26 cellular contexts compared by ENCODE assay signal in genomic region chr1:156885314-156885713, GRCh38. TPM values are rescaled to one million over a fixed set of nuclear protein-coding genes. Genes with fewer than 3 reads are reported as not detected.
DNase-seq lines count a peak whose midpoint lies in the region; FAIRE-seq and TF ChIP-seq lines count a peak whose summit lies in the region.
"Had no signal": no experiment of that assay in that cellular context is flagged by ENCODE, and none has a peak within 500 bp of the region (broad histone marks: within the 10 kb centered on the region; RNA-seq: fewer than 3 reads in every experiment).

No MANE protein-coding gene starts in this region.

- H4K5ac ChIP-seq in H1 (ENCODE audit: insufficient read length, low read depth, low read length) = no peak overlapping the region

- no peak overlapping the region for H3K9ac ChIP-seq in H1 (replicated peaks in 1 of 4; ENCODE audit: extremely low read depth in 1 of 4, low read depth in 3 of 4, low read length in 3 of 4)

- FAIRE-seq in H1 (lab: Jason Lieb, UNC) (no peak), GM12892 (lab: Jason Lieb, UNC) (no peak)
- FAIRE-seq: A549, GM18507 had no signal

- TF ChIP-seq CTCF in BJ (IDR thresholded peaks at IDR 0.05; ENCODE audit: insufficient read depth, low read depth, low read length) (0 out of 2 replicates have a peak, but pooled peaks have one; percentile 5), HFFc6 (IDR thresholded peaks at IDR 0.05) (no peak), H1 (IDR thresholded peaks at IDR 0.05; ENCODE audit: control extremely low read depth in 1 of 3, insufficient read depth in 1 of 3, low read depth in 1 of 3, low read length in 3 of 3) (no peak)

- peaks cover 43% of the 10 kb centered on the region for H3K27me3 Mint-ChIP-seq in HFFc6 (ENCODE audit: insufficient read depth)
- peaks cover 38% of the 10 kb centered on the region for H3K27me3 Mint-ChIP-seq in activated CD4-positive, alpha-beta memory T cell treated with anti-CD3 and anti-CD28 coated beads, Interleukin-2, amount 10 ng/mL, durations not matched to agents 7 days and 5 days

- no peak for TF ChIP-seq EP300 in H1 (IDR thresholded peaks at IDR 0.05; ENCODE audit: borderline replicate concordance in 1 of 2, low read depth in 2 of 2, low read length in 2 of 2)

- H3K4ac ChIP-seq in H1 (replicated peaks; ENCODE audit: insufficient read length, low read depth, low read length) = no peak overlapping the region

- no peak overlapping the region for H2BK120ac ChIP-seq in H1 (replicated peaks; ENCODE audit: low read depth, low read length)

- DNase-seq in BJ (ENCODE audit: low read depth) = no peak
- peak; percentile 19 for DNase-seq in HFFc6
- DNase-seq in H1 (ENCODE audit: low read depth in 1 of 2, low spot score in 2 of 2) = no peak
- DNase-seq in myocyte (ENCODE audit: low read depth) = peak; percentile 31
- DNase-seq in activated CD4-positive, alpha-beta memory T cell treated with anti-CD3 and anti-CD28 coated beads, Interleukin-2, amount 10 ng/mL, durations not matched to agents 7 days and 5 days = no peak
- no peak for DNase-seq in Kasumi-1 (lab: John Stamatoyannopoulos, UW)
- no peak for DNase-seq in GM12892 (ENCODE audit: insufficient read length)
- no peak for DNase-seq in EL
- DNase-seq: BE2C; CD4-positive, alpha-beta T cell; COR-L47; DMS79 treated with DMSO at 0.1 percent for 48 hours; KG1; NCI-H1092 treated with DMSO at 0.1 percent for 48 hours; NCI-H1436 treated with DMSO at 0.1 percent for 48 hours; NCI-H2029; NCI-H2227 treated with DMSO at 0.1 percent for 48 hours; NCI-H510A; NCI-H748 treated with DMSO at 0.1 percent for 48 hours had no signal

- H3K4me1 Mint-ChIP-seq in HFFc6 (ENCODE audit: low read depth) = no peaks in the 10 kb centered on the region
- H3K4me1 Mint-ChIP-seq in activated CD4-positive, alpha-beta memory T cell treated with anti-CD3 and anti-CD28 coated beads, Interleukin-2, amount 10 ng/mL, durations not matched to agents 7 days and 5 days = peaks cover 2% of the 10 kb centered on the region

- no peaks in the 10 kb centered on the region for H3K79me1 ChIP-seq in H1 (ENCODE audit: low read depth, low read length)

- H2BK15ac ChIP-seq in H1 (ENCODE audit: low read length) = 0 out of 2 replicates have a peak overlapping the region, but pooled peaks have one; percentile 46

- H3K27ac ChIP-seq in H1 (ENCODE audit: low read depth, low read length) = no peak overlapping the region
- H3K27ac ChIP-seq: A549, HL-60, SJSA1 had no signal

- 0 out of 2 replicates have a peak overlapping the region, but pooled peaks have one; percentile 63 for H2BK12ac ChIP-seq in H1 (ENCODE audit: low read depth, low read length)

- POLR2A ChIA-PET in BJ (lab: Charles Lee) = no interaction called here
- POLR2A ChIA-PET in H1 (lab: Charles Lee; ENCODE audit: partially characterized antibody) = interaction anchor here (0.8 to 1.9 kb wide), 7 partner anchors 9 to 208 kb away, joined by 3 to 8 read pairs (median 3); partner anchors contain the start of genes NES and NTRK1
- POLR2A ChIA-PET in activated CD4-positive, alpha-beta memory T cell treated with anti-CD3 and anti-CD28 coated beads, Interleukin-2, amount 10 ng/mL, durations not matched to agents 7 days and 5 days (lab: Charles Lee) = no interaction called here

- 47% methylated on average over 1 of the region's 1 CpG; no CpG with 5 or more reads in 1 of the 2 experiments for WGBS in H1 (ENCODE audit: extremely low coverage in 1 of 2, insufficient coverage in 1 of 2, insufficient read length in 1 of 2, insufficient replicate concordance in 2 of 2, low coverage in 1 of 2, low lambda C conversion rate in 2 of 2, missing lambda C conversion rate in 1 of 2), 2 experiments

- H3K9me3 Mint-ChIP-seq in HFFc6 = no peaks in the 10 kb centered on the region
- no peaks in the 10 kb centered on the region for H3K9me3 Mint-ChIP-seq in activated CD4-positive, alpha-beta memory T cell treated with anti-CD3 and anti-CD28 coated beads, Interleukin-2, amount 10 ng/mL, durations not matched to agents 7 days and 5 days
- H3K9me3 Mint-ChIP-seq: CD4-positive, alpha-beta T cell had no signal

- no peak overlapping the region for H3K27ac Mint-ChIP-seq in HFFc6
- H3K27ac Mint-ChIP-seq in activated CD4-positive, alpha-beta memory T cell treated with anti-CD3 and anti-CD28 coated beads, Interleukin-2, amount 10 ng/mL, durations not matched to agents 7 days and 5 days = no peak overlapping the region
- H3K27ac Mint-ChIP-seq: CD4-positive, alpha-beta T cell had no signal

- H3K23ac ChIP-seq in H1 (ENCODE audit: insufficient read length) = no peak overlapping the region

- no peaks in the 10 kb centered on the region for H3K79me2 ChIP-seq in H1 (ENCODE audit: control insufficient read depth in 1 of 2, insufficient read depth in 2 of 2, low read length in 2 of 2)

- H3K56ac ChIP-seq in H1 (replicated peaks; ENCODE audit: insufficient read length, low read depth, low read length) = no peak overlapping the region

- H2AFZ ChIP-seq in H1 (ENCODE audit: low read length) = no peak overlapping the region

- no peak for TF ChIP-seq RAD21 in H1 (IDR thresholded peaks at IDR 0.05 in 1 of 2, conservative IDR thresholded peaks at IDR 0.05 in 1 of 2; ENCODE audit: low read depth in 2 of 2, low read length in 2 of 2)

- H3K4me3 ChIP-seq in BJ (ENCODE audit: low read depth, low read length) (no peak overlapping the region), H1 (ENCODE audit: extremely low read depth in 1 of 4, insufficient read depth in 2 of 4, low read depth in 3 of 4, low read length in 4 of 4) (no peak overlapping the region)
- H3K4me3 ChIP-seq: A549, SJSA1 had no signal

- no peak overlapping the region for H3K4me3 Mint-ChIP-seq in HFFc6
- no peak overlapping the region for H3K4me3 Mint-ChIP-seq in activated CD4-positive, alpha-beta memory T cell treated with anti-CD3 and anti-CD28 coated beads, Interleukin-2, amount 10 ng/mL, durations not matched to agents 7 days and 5 days
- H3K4me3 Mint-ChIP-seq: CD4-positive, alpha-beta T cell had no signal

- H2AK5ac ChIP-seq in H1 (ENCODE audit: low read depth, low read length) = no peak overlapping the region

- TF ChIP-seq POLR2A in H1 (IDR thresholded peaks at IDR 0.05; ENCODE audit: control extremely low read depth in 1 of 2, low read depth in 2 of 2, low read length in 2 of 2) (no peak), GM12892 (IDR thresholded peaks at IDR 0.05; ENCODE audit: low read depth, low read length) (no peak)

- H4K8ac ChIP-seq in H1 (ENCODE audit: extremely low read depth, insufficient read depth, low read length) = no peak overlapping the region

- H3K36me3 Mint-ChIP-seq in HFFc6 (ENCODE audit: low read depth) = no peaks in the 10 kb centered on the region
- H3K36me3 Mint-ChIP-seq in activated CD4-positive, alpha-beta memory T cell treated with anti-CD3 and anti-CD28 coated beads, Interleukin-2, amount 10 ng/mL, durations not matched to agents 7 days and 5 days (ENCODE audit: low read depth) = no peaks in the 10 kb centered on the region

- H3K4me1 ChIP-seq in H1 (replicated peaks in 1 of 4; ENCODE audit: control insufficient read depth in 3 of 4, insufficient read depth in 4 of 4, low read length in 3 of 4) = peaks cover 8 to 39% (median 16%) of the 10 kb centered on the region in 4 experiments
- H3K4me1 ChIP-seq: A549, SJSA1 had no signal

- H4K20me1 ChIP-seq in H1 (replicated peaks in 1 of 2; ENCODE audit: control insufficient read depth in 1 of 2, insufficient read depth in 2 of 2, low read length in 2 of 2) = no peaks in the 10 kb centered on the region

- H2BK5ac ChIP-seq in H1 (ENCODE audit: low read depth, low read length) = no peak overlapping the region

- H3K23me2 ChIP-seq in H1 (ENCODE audit: low read depth, low read length) = 0 out of 2 replicates have a peak, but pooled peaks cover 2% of the 10 kb centered on the region

- no peak overlapping the region for H4K91ac ChIP-seq in H1 (replicated peaks; ENCODE audit: insufficient read length, low read length)

- H2BK20ac ChIP-seq in H1 (ENCODE audit: low read length) = peak overlapping the region; percentile 8; the same call in 1 of the 2 replicates

- H3K27me3 ChIP-seq in BJ (ENCODE audit: control insufficient read depth, insufficient read depth, low read length) (peaks cover 34% of the 10 kb centered on the region), H1 (replicated peaks in 1 of 4; ENCODE audit: control insufficient read depth in 3 of 4, extremely low read depth in 1 of 4, insufficient read depth in 3 of 4, low read length in 3 of 4) (peaks cover 0 to 26% (median 24%) of the 10 kb centered on the region in 4 experiments; a peak in 6 of 7 replicates)
- H3K27me3 ChIP-seq: BE2C had no signal

- no peak overlapping the region for H3K14ac ChIP-seq in H1 (ENCODE audit: insufficient read length)

- no peaks in the 10 kb centered on the region for H3K36me3 ChIP-seq in BJ (ENCODE audit: control insufficient read depth, insufficient read depth, low read length)
- no peaks in the 10 kb centered on the region for H3K36me3 ChIP-seq in H1 (ENCODE audit: control insufficient read depth in 2 of 4, insufficient read depth in 4 of 4, low read length in 3 of 4)
- H3K36me3 ChIP-seq: BE2C, SJSA1 had no signal

- H3K9me3 ChIP-seq in H1 (ENCODE audit: insufficient read depth in 2 of 2, low read depth in 1 of 2, low read length in 1 of 2) = no peaks in the 10 kb centered on the region
- H3K9me3 ChIP-seq: A549, BE2C, SJSA1 had no signal

- CTCF ChIA-PET in BJ (lab: Yijun Ruan, JAX) = interaction anchor here (0.7 to 10.8 kb wide), 9 partner anchors 25 to 261 kb away, joined by 3 to 160 read pairs (median 14); partner anchors contain the start of genes ISG20L2, LRRC71, METTL25B and NES
- CTCF ChIA-PET in H1 (lab: Charles Lee; ENCODE audit: partially characterized antibody) = interaction anchor here (0.9 to 31.4 kb wide), 14 partner anchors 9 to 226 kb away, joined by 3 to 719 read pairs (median 5); partner anchors contain the start of genes INSRR, LRRC71 and NTRK1
- CTCF ChIA-PET in activated CD4-positive, alpha-beta memory T cell treated with anti-CD3 and anti-CD28 coated beads, Interleukin-2, amount 10 ng/mL, durations not matched to agents 7 days and 5 days (lab: Charles Lee) = interaction anchor here (1.7 kb wide), 1 partner anchor 159 kb away, joined by 5 read pairs; no protein-coding TSS in a partner anchor

- peak overlapping the region; percentile 3 to 40; a peak in 2 of 4 replicates for H3K4me2 ChIP-seq in H1 (ENCODE audit: insufficient read depth in 1 of 2, low read depth in 2 of 2, low read length in 2 of 2)
- H3K4me2 ChIP-seq: A549 had no signal

- no peak overlapping the region; the same call in 1 of the 2 replicates for H3K18ac ChIP-seq in H1 (ENCODE audit: extremely low read depth, low read length)

RNA-seq across cellular contexts. Expression of gene PEAR1, which starts 8.2 kb away (rescaled TPM):
- polyA plus RNA-seq in BJ (2011; rRNA removed) (25.0 and 50.4 TPM in 2 replicates), H1 (2011; rRNA removed) (0.63 and 0.77 TPM in 2 replicates)
- polyA minus RNA-seq in BJ (2011; rRNA and poly(A)+ RNA removed) = 15.8 and 21.9 TPM in 2 replicates
- 10 to 100 TPM in 4 of 6 experiments, 1 to 10 TPM in 2; 3.2 to 23.6 (median 20.2) TPM for total RNA-seq in HFFc6 (2021; fragmentation: NEBNext Ultra II Directional; extraction: Animal tissue kit (Norgen Biotek cat#: 25700))
- total RNA-seq in H1 (2021; fragmentation: NEBNext Ultra II Directional; extraction: Animal tissue kit (Norgen Biotek cat#: 25700)) = 0.71 and 0.82 TPM in 2 replicates
- 0.44 TPM for polyA plus RNA-seq in H1 (2011; cell fraction: cytosol; rRNA removed)
- polyA plus RNA-seq in H1 (2011; cell fraction: nucleus; rRNA removed) = 3.3 TPM
- polyA plus RNA-seq in H1 (2012, experiment 1 of 2) = 0.26 to 0.88 TPM (median 0.65 TPM) in 4 replicates
- polyA plus RNA-seq in H1 (2012, experiment 2 of 2) = 0.39 TPM
- 0.53 TPM for polyA plus RNA-seq in H1 (2013, experiment 1 of 2)
- 0.42 TPM for polyA plus RNA-seq in H1 (2013, experiment 2 of 2)
- polyA minus RNA-seq in H1 (2011; rRNA and poly(A)+ RNA removed) = 0.13 and 0.22 TPM in 2 replicates
- 0.37 TPM for polyA minus RNA-seq in H1 (2011; cell fraction: cytosol; rRNA and poly(A)+ RNA removed)
- polyA minus RNA-seq in H1 (2011; cell fraction: nucleus; rRNA and poly(A)+ RNA removed) = 1.5 TPM
- total RNA-seq in myocyte = 0.05 TPM in 1 of 2 replicates, not detected in the other
- 0.14 TPM for polyA plus RNA-seq in myocyte (2012)
- total RNA-seq in activated CD4-positive, alpha-beta memory T cell treated with anti-CD3 and anti-CD28 coated beads, Interleukin-2, amount 10 ng/mL, durations not matched to agents 7 days and 5 days = under 1 TPM in 1 of 2 experiments, not detected in 1; 0.05 TPM
- not detected for polyA plus RNA-seq in GM12892 (2012; ENCODE audit: missing spikeins)
- total RNA-seq: H4 had no signal

RNA-seq across cellular contexts. Expression of gene NTRK1, which starts 24.6 kb away (rescaled TPM):
- polyA plus RNA-seq in BJ (2011; rRNA removed) (0.02 TPM in 1 of 2 replicates, not detected in the other), H1 (2011; rRNA removed) (0.12 and 0.13 TPM in 2 replicates)
- polyA minus RNA-seq in BJ (2011; rRNA and poly(A)+ RNA removed) = not detected in 2 replicates
- total RNA-seq in HFFc6 (2021; fragmentation: NEBNext Ultra II Directional; extraction: Animal tissue kit (Norgen Biotek cat#: 25700)) = under 1 TPM in 1 of 6 experiments, not detected in 5; 0.10 TPM
- 0.24 and 0.27 TPM in 2 replicates for total RNA-seq in H1 (2021; fragmentation: NEBNext Ultra II Directional; extraction: Animal tissue kit (Norgen Biotek cat#: 25700))
- polyA plus RNA-seq in H1 (2011; cell fraction: cytosol; rRNA removed) = 0.06 TPM
- 0.74 TPM for polyA plus RNA-seq in H1 (2011; cell fraction: nucleus; rRNA removed)
- polyA plus RNA-seq in H1 (2012, experiment 1 of 2) = 0.05 to 0.15 TPM (median 0.13 TPM) in 3 of 4 replicates, not detected in the other
- polyA plus RNA-seq in H1 (2012, experiment 2 of 2) = 0.05 TPM
- 0.18 TPM for polyA plus RNA-seq in H1 (2013, experiment 1 of 2)
- polyA plus RNA-seq in H1 (2013, experiment 2 of 2) = 0.06 TPM
- polyA minus RNA-seq in H1 (2011; rRNA and poly(A)+ RNA removed) = 0.12 and 0.13 TPM in 2 replicates
- polyA minus RNA-seq in H1 (2011; cell fraction: cytosol; rRNA and poly(A)+ RNA removed) = not detected
- polyA minus RNA-seq in H1 (2011; cell fraction: nucleus; rRNA and poly(A)+ RNA removed) = not detected
- 0.10 and 2.5 TPM in 2 replicates for total RNA-seq in myocyte
- 0.48 TPM for polyA plus RNA-seq in myocyte (2012)
- 1 to 10 TPM; 1.6 to 1.8 TPM for total RNA-seq in activated CD4-positive, alpha-beta memory T cell treated with anti-CD3 and anti-CD28 coated beads, Interleukin-2, amount 10 ng/mL, durations not matched to agents 7 days and 5 days
- polyA plus RNA-seq in GM12892 (2012; ENCODE audit: missing spikeins) = not detected
- total RNA-seq: HT-29, SJSA1 had no signal

RNA-seq across cellular contexts. Expression of gene INSRR, which starts 26.4 kb away (rescaled TPM):
- polyA plus RNA-seq in BJ (2011; rRNA removed) (not detected in 2 replicates), H1 (2011; rRNA removed) (0.02 TPM in 2 replicates)
- not detected in 2 replicates for polyA minus RNA-seq in BJ (2011; rRNA and poly(A)+ RNA removed)
- not detected for total RNA-seq in HFFc6 (2021; fragmentation: NEBNext Ultra II Directional; extraction: Animal tissue kit (Norgen Biotek cat#: 25700))
- total RNA-seq in H1 (2021; fragmentation: NEBNext Ultra II Directional; extraction: Animal tissue kit (Norgen Biotek cat#: 25700)) = not detected in 2 replicates
- polyA plus RNA-seq in H1 (2011; cell fraction: cytosol; rRNA removed) = not detected
- 0.17 TPM for polyA plus RNA-seq in H1 (2011; cell fraction: nucleus; rRNA removed)
- 0.03 to 0.04 TPM in 2 of 4 replicates, not detected in the others for polyA plus RNA-seq in H1 (2012, experiment 1 of 2)
- 0.03 TPM for polyA plus RNA-seq in H1 (2012, experiment 2 of 2)
- not detected for polyA plus RNA-seq in H1 (2013, experiment 1 of 2)
- polyA plus RNA-seq in H1 (2013, experiment 2 of 2) = under 0.01 TPM
- polyA minus RNA-seq in H1 (2011; rRNA and poly(A)+ RNA removed) = 0.07 TPM in 1 of 2 replicates, not detected in the other
- not detected for polyA minus RNA-seq in H1 (2011; cell fraction: cytosol; rRNA and poly(A)+ RNA removed)
- polyA minus RNA-seq in H1 (2011; cell fraction: nucleus; rRNA and poly(A)+ RNA removed) = 0.10 TPM
- total RNA-seq in myocyte = 0.05 TPM in 1 of 2 replicates, not detected in the other
- polyA plus RNA-seq in myocyte (2012) = not detected
- under 1 TPM; 0.08 to 0.13 TPM for total RNA-seq in activated CD4-positive, alpha-beta memory T cell treated with anti-CD3 and anti-CD28 coated beads, Interleukin-2, amount 10 ng/mL, durations not matched to agents 7 days and 5 days
- not detected for polyA plus RNA-seq in GM12892 (2012; ENCODE audit: missing spikeins)
- total RNA-seq: CD4-positive, alpha-beta T cell; G401; H4; SJSA1 had no signal
- polyA plus RNA-seq: A549 had no signal

RNA-seq across cellular contexts. Expression of gene LRRC71, which starts 35.1 kb away (rescaled TPM):
- polyA plus RNA-seq in BJ (2011; rRNA removed) (0.75 and 1.2 TPM in 2 replicates), H1 (2011; rRNA removed) (0.05 and 0.16 TPM in 2 replicates)
- polyA minus RNA-seq in BJ (2011; rRNA and poly(A)+ RNA removed) = 0.66 and 0.72 TPM in 2 replicates
- under 1 TPM in 4 of 6 experiments, not detected in 2; 0.13 to 0.46 (median 0.41) TPM for total RNA-seq in HFFc6 (2021; fragmentation: NEBNext Ultra II Directional; extraction: Animal tissue kit (Norgen Biotek cat#: 25700))
- total RNA-seq in H1 (2021; fragmentation: NEBNext Ultra II Directional; extraction: Animal tissue kit (Norgen Biotek cat#: 25700)) = not detected in 2 replicates
- 0.27 TPM for polyA plus RNA-seq in H1 (2011; cell fraction: cytosol; rRNA removed)
- 0.46 TPM for polyA plus RNA-seq in H1 (2011; cell fraction: nucleus; rRNA removed)
- polyA plus RNA-seq in H1 (2012, experiment 1 of 2) = 0.12 to 0.59 TPM (median 0.31 TPM) in 4 replicates
- not detected for polyA plus RNA-seq in H1 (2012, experiment 2 of 2)
- polyA plus RNA-seq in H1 (2013, experiment 1 of 2) = 0.12 TPM
- 0.11 TPM for polyA plus RNA-seq in H1 (2013, experiment 2 of 2)
- 0.24 TPM in 1 of 2 replicates, not detected in the other for polyA minus RNA-seq in H1 (2011; rRNA and poly(A)+ RNA removed)
- polyA minus RNA-seq in H1 (2011; cell fraction: cytosol; rRNA and poly(A)+ RNA removed) = not detected
- not detected for polyA minus RNA-seq in H1 (2011; cell fraction: nucleus; rRNA and poly(A)+ RNA removed)
- total RNA-seq in myocyte = not detected in 2 replicates
- polyA plus RNA-seq in myocyte (2012) = not detected
- not detected for total RNA-seq in activated CD4-positive, alpha-beta memory T cell treated with anti-CD3 and anti-CD28 coated beads, Interleukin-2, amount 10 ng/mL, durations not matched to agents 7 days and 5 days
- polyA plus RNA-seq in GM12892 (2012; ENCODE audit: missing spikeins) = not detected
- total RNA-seq: CD4-positive, alpha-beta T cell; G401; H4; HT-29; SJSA1 had no signal

Comparison
In these comparisons a context has a peak if more than half of its experiments do, and no peak if none do; other contexts are left out.
1. DNase-seq: peak in HFFc6 (single experiment) and myocyte (single experiment); none in BJ (single experiment), H1 (0 of 2), activated CD4-positive, alpha-beta memory T cell treated with anti-CD3 and anti-CD28 coated beads, Interleukin-2, amount 10 ng/mL, durations not matched to agents 7 days and 5 days (single experiment), Kasumi-1 (0 of 2), GM12892 (single experiment) and EL (single experiment).